Comparison of ENCODE assay signal across 7 cellular contexts in the genomic region with DNA sequence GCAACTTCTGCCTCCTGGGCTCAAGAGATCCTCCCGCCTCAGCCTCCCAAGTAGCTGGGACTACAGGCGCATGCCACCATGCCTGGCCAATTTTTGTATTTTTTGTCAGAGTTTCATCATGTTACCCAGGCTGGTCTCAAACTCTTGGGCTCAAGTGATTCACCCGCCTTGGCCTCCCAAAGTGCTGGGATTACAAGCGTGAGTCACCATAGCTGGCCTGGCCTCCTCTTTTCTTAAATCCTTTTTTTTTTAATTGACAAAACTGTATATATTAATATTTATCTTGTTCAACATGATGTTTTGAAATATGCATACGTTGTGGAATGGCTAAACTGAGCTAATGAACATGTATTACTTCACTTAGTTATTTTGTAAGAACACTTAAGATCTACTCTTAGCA. TPM values are rescaled to one million over a fixed set of nuclear protein-coding genes. Genes with fewer than 3 reads are reported as not detected.
DNase-seq lines count a peak whose midpoint lies in the region; ATAC-seq and TF ChIP-seq lines count a peak whose summit lies in the region.
"Not testable (repeated sequence)": the region's sequence is repeated elsewhere in the genome, so short reads cannot be mapped to it uniquely, and the experiment has no call there.

No MANE protein-coding gene starts in this region.

- not testable (repeated sequence) for ATAC-seq in activated naive CD8-positive, alpha-beta T cell treated with anti-CD3 and anti-CD28 coated beads, Interleukin-2, amount 50 U/mL, for 24 hours

- H3K4me1 ChIP-seq in neutrophil (ENCODE audit: control insufficient read depth in 1 of 2, insufficient read depth in 1 of 2, low read depth in 1 of 2, low read length in 1 of 2) = peaks cover 43 to 48% of the 10 kb centered on the region in 2 experiments

- peaks cover 11% of the 10 kb centered on the region for H3K4me1 Mint-ChIP-seq in activated naive CD8-positive, alpha-beta T cell treated with anti-CD3 and anti-CD28 coated beads, Interleukin-2, amount 50 U/mL, for 24 hours

- not testable (repeated sequence) for H3K27me3 Mint-ChIP-seq in activated naive CD8-positive, alpha-beta T cell treated with anti-CD3 and anti-CD28 coated beads, Interleukin-2, amount 50 U/mL, for 24 hours

- DNase-seq in EL (peak; percentile 43), HT1080 (ENCODE audit: low read depth) (peak; percentile 46), RKO (ENCODE audit: low spot score) (peak; percentile 17), epithelial cell of esophagus (ENCODE audit: low read depth) (peak; percentile 13), iris pigment epithelial cell (ENCODE audit: low read depth) (peak; percentile 58)
- not testable (repeated sequence) for DNase-seq in activated naive CD8-positive, alpha-beta T cell treated with anti-CD3 and anti-CD28 coated beads, Interleukin-2, amount 50 U/mL, for 24 hours

- H3K9me3 Mint-ChIP-seq in activated naive CD8-positive, alpha-beta T cell treated with anti-CD3 and anti-CD28 coated beads, Interleukin-2, amount 50 U/mL, for 24 hours = not testable (repeated sequence)

- H3K27me3 ChIP-seq in neutrophil = not testable (repeated sequence)

- H3K4me3 ChIP-seq in epithelial cell of esophagus (ENCODE audit: low read length); neutrophil (ENCODE audit: low read depth in 1 of 2, low read length in 1 of 2): not testable (repeated sequence)

- H3K36me3 Mint-ChIP-seq in activated naive CD8-positive, alpha-beta T cell treated with anti-CD3 and anti-CD28 coated beads, Interleukin-2, amount 50 U/mL, for 24 hours (ENCODE audit: low read depth) = peaks cover 64% of the 10 kb centered on the region

- not testable (repeated sequence) for H3K4me3 Mint-ChIP-seq in activated naive CD8-positive, alpha-beta T cell treated with anti-CD3 and anti-CD28 coated beads, Interleukin-2, amount 50 U/mL, for 24 hours

- TF ChIP-seq CTCF in epithelial cell of esophagus (IDR thresholded peaks at IDR 0.05; ENCODE audit: insufficient read depth, low read depth, low read length, missing control alignments); neutrophil (IDR thresholded peaks at IDR 0.05): not testable (repeated sequence)

- not testable (repeated sequence) for H3K36me3 ChIP-seq in neutrophil

- not testable (repeated sequence) for H3K9me3 ChIP-seq in neutrophil

- H3K27ac Mint-ChIP-seq in activated naive CD8-positive, alpha-beta T cell treated with anti-CD3 and anti-CD28 coated beads, Interleukin-2, amount 50 U/mL, for 24 hours = peak overlapping the region; percentile 50

- peak overlapping the region; percentile 13 for H3K27ac ChIP-seq in neutrophil

RNA-seq across cellular contexts. Expression of a gene that starts 50.7 kb away (rescaled TPM):
- 1.5 and 2.2 TPM in 2 replicates for total RNA-seq in HT1080 (2014; rRNA removed; shearing (Covaris generic))
- 0.72 and 1.2 TPM in 2 replicates for polyA plus RNA-seq in HT1080 (2015; cell fraction: cytosol; rRNA removed)
- 2.2 and 3.2 TPM in 2 replicates for polyA plus RNA-seq in HT1080 (2015; cell fraction: nucleus; rRNA removed)
